1 cellular context compared by ENCODE assay signal in the genomic region with DNA sequence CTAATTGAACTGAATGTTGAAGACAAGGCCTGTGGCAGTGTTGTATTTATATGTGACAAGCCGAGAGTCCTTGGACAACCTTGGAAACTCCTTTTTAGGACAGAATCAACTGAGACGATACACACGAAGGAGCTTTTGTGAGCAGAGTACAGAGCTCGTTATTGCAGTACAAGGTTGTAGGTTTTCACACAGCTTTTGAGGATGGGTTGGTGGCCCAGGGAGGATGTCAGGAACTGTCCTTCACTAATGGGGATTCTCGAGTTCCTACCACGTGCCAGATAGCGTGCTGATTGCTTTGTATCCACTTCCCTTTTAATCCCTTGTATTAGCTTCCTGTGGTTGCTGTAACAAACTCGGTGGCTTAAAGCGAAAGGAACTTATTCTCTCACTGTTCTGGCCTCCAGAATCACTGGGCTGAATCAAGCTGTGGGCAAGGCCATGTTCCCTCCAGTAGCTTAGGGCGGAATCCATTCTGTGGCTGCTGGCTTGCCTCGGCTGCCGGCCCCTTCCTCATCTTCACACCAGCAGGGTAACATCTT.
TF ChIP-seq lines count a peak whose summit lies in the region.

No MANE protein-coding gene starts in this region.

TF ChIP-seq in GM23338, 12 proteins besides CTCF, POLR2A, EP300 and RAD21 (continued from another document):
- no peak for TF ChIP-seq ZNF462 (CRISPR knock-in tag; IDR thresholded peaks at IDR 0.05)
- TF ChIP-seq ETS1 (IDR thresholded peaks at IDR 0.05) = no peak
- no peak for TF ChIP-seq JUNB (IDR thresholded peaks at IDR 0.05; ENCODE audit: unreplicated experiment)
- TF ChIP-seq ZNF331 (CRISPR knock-in tag; IDR thresholded peaks at IDR 0.05; ENCODE audit: low read depth) = no peak
- no peak for TF ChIP-seq EZH2 (IDR thresholded peaks at IDR 0.05; ENCODE audit: low read depth, unreplicated experiment)
- no peak for TF ChIP-seq EZH2phosphoT487 (IDR thresholded peaks at IDR 0.05; ENCODE audit: unreplicated experiment)
- TF ChIP-seq STAT1 (IDR thresholded peaks at IDR 0.05; ENCODE audit: unreplicated experiment) = no peak
- no peak for TF ChIP-seq ZNF114 (CRISPR knock-in tag; IDR thresholded peaks at IDR 0.05)
- TF ChIP-seq NANOG (IDR thresholded peaks at IDR 0.05; ENCODE audit: borderline replicate concordance) = no peak
